ENCODE assay signal across 8 cellular contexts in the genomic region with DNA sequence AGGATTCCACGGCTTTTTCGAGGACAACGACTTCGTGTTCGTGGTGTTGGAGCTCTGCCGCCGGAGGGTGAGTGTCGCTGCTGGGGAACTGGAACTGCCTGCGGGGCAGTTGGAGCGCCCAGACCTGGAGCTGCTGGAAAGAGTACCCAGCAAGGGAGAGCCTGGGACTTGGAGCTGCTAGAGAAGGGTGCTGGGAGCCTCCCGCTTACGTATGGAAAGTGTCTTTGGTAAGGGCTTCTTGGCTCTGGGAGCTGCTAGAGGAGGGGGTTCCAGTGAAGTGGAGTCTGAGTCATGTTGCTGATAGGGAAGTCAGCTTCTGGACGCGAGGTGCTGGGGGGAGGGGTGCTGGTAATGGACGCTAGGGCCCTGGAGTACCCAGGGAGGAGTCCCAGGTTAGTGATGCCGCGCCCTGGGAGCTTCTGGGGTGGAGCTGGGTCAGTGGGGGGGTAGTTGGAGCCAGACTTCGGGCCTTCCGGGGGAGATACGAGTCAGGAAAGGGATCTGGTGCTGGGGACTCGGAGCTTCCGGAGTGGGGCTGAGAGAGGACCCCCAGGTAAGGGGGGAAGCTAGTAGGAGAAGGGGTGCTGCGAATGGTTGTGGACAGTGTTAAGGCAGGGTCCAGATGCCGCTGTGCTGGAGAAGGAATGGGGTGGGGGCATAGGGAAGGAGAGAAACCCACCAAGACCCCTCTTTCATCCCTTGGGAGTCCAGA. TPM values are rescaled to one million over a fixed set of nuclear protein-coding genes. Genes with fewer than 3 reads are reported as not detected.
DNase-seq lines count a peak whose midpoint lies in the region; ATAC-seq, FAIRE-seq and TF ChIP-seq lines count a peak whose summit lies in the region.

No MANE protein-coding gene starts in this region.

- intact Hi-C loops in GM12878 (cut with micrococcal nuclease; ENCODE audit: unreplicated experiment) (loop anchor here (5.0 kb wide), 1 partner anchor 37 kb away; a partner anchor contains a TSS), lower leg skin (cut with DNase I; ENCODE audit: low total_unique reads) (no loop called here), uterus (cut with DNase I; ENCODE audit: low total_unique reads) (no loop called here)

- in situ Hi-C loops in GM12878 (cut with MboI): no loop called here

- TF ChIP-seq POLR2A in GM12878 (IDR thresholded peaks at IDR 0.05; ENCODE audit: low read depth, low read length) (peak; percentile 3; the same call in 1 of the 2 replicates), lower leg skin (IDR thresholded peaks at IDR 0.05) (no peak), uterus (IDR thresholded peaks at IDR 0.05) (no peak)

- BruUV-seq in GM12878 (replicated peaks; lab: Mats Ljungman, UMichigan): no TSS peak

- peak overlapping the region; percentile 85 for H3K27ac ChIP-seq in GM12878 (ENCODE audit: control insufficient read depth, insufficient read depth)
- no peak overlapping the region for H3K27ac ChIP-seq in uterus

- peak overlapping the region; percentile 94 for H3K4me2 ChIP-seq in GM12878 (ENCODE audit: control insufficient read depth, insufficient read depth)

- POLR2A ChIA-PET in GM12878 (lab: Charles Lee): interaction anchor here (0.6 to 1.1 kb wide), 4 partner anchors 9 to 257 kb away, joined by 3 to 4 read pairs (median 4); no protein-coding TSS in a partner anchor

- peaks cover 42% of the 10 kb centered on the region for H3K79me2 ChIP-seq in GM12878 (ENCODE audit: control insufficient read depth, insufficient read depth, low read length)

- H3K9me3 ChIP-seq in GM12878 (replicated peaks; ENCODE audit: control insufficient read depth, insufficient read depth, low read length) (no peaks in the 10 kb centered on the region), uterus (no peaks in the 10 kb centered on the region)

- H3K9ac ChIP-seq in GM12878 (ENCODE audit: control insufficient read depth, insufficient read depth, low read length): peak overlapping the region; percentile 93

- no peak for FAIRE-seq in GM12878 (lab: Jason Lieb, UNC)

- RAD21 ChIA-PET in GM12878 (lab: Charles Lee; ENCODE audit: unreplicated experiment): interaction anchor here (0.7 to 2.0 kb wide), 6 partner anchors 28 to 309 kb away, joined by 3 to 6 read pairs (median 4); no protein-coding TSS in a partner anchor

- no peaks in the 10 kb centered on the region; the same call in 1 of the 2 replicates for H4K20me1 ChIP-seq in GM12878 (ENCODE audit: control insufficient read depth, insufficient read depth)

- peak; percentile 19 for ATAC-seq in GM19455 (IDR thresholded peaks at IDR 0.05; ENCODE audit: unreplicated experiment)
- ATAC-seq in GM12878: peak; percentile 56
- ATAC-seq in GM21737 (IDR thresholded peaks at IDR 0.05; ENCODE audit: unreplicated experiment): no peak

- DNase-seq in CD1c-positive myeloid dendritic cell (ENCODE audit: extremely low spot score) (peak; percentile 61), NOMO-1 treated with DMSO at 0.1 percent for 48 hours (lab: John Stamatoyannopoulos, UW; ENCODE audit: unreplicated experiment) (peak; percentile 64), GM12878 (ENCODE audit: low read depth, low spot score) (no peak), lower leg skin (ENCODE audit: low spot score in 2 of 2) (peak in 1 of 2 donors; percentile 83), uterus (no peak), midbrain (lab: John Stamatoyannopoulos, UW) (no peak)

- H3K4me3 ChIP-seq in GM12878 (peak overlapping the region; percentile 97), lower leg skin (ENCODE audit: low read depth, poor library complexity, severe bottlenecking) (peak overlapping the region; percentile 19), uterus (peak overlapping the region; percentile 38 to 39)

- H3K27me3 ChIP-seq in GM12878 (replicated peaks in 1 of 2; ENCODE audit: control insufficient read depth in 2 of 2, insufficient read depth in 2 of 2, low read length in 1 of 2): no peaks in the 10 kb centered on the region
- H3K27me3 ChIP-seq in uterus: no peaks in the 10 kb centered on the region

- TF ChIP-seq CTCF in GM12878 (IDR thresholded peaks at IDR 0.05 in 2 of 3, conservative IDR thresholded peaks at IDR 0.05 in 1 of 3; ENCODE audit: control insufficient read depth in 2 of 3, extremely low read depth in 1 of 3, insufficient read depth in 1 of 3, low read depth in 3 of 3, low read length in 3 of 3) (no peak), lower leg skin (IDR thresholded peaks at IDR 0.05) (no peak), uterus (IDR thresholded peaks at IDR 0.05) (no peak)

- no peak for TF ChIP-seq RAD21 in GM12878 (IDR thresholded peaks at IDR 0.05; ENCODE audit: insufficient read depth, low read depth, low read length)

- CTCF ChIA-PET in GM12878 (lab: Yijun Ruan, JAX): interaction anchor here (0.6 to 4.5 kb wide), 6 partner anchors 12 to 211 kb away, joined by 3 to 26 read pairs (median 4); no protein-coding TSS in a partner anchor

- H3K36me3 ChIP-seq in GM12878 (ENCODE audit: control insufficient read depth in 2 of 2, insufficient read depth in 2 of 2, low read length in 1 of 2): peaks cover 18 to 24% of the 10 kb centered on the region in 2 experiments
- no peaks in the 10 kb centered on the region for H3K36me3 ChIP-seq in uterus

- no peak for TF ChIP-seq EP300 in GM12878 (IDR thresholded peaks at IDR 0.05; ENCODE audit: borderline replicate concordance in 1 of 2, control insufficient read depth in 1 of 2, low read depth in 2 of 2, low read length in 2 of 2)

- SMC1A ChIA-PET in GM12878 (lab: Charles Lee; ENCODE audit: uncharacterized antibody, unreplicated experiment): interaction anchor here (0.6 to 1.5 kb wide), 5 partner anchors 27 to 126 kb away, joined by 3 to 4 read pairs (median 3); a partner anchor contains a TSS

- 5% methylated on average over 24 of the region's 24 CpGs for WGBS in GM12878 (ENCODE audit: insufficient coverage, insufficient replicate concordance, low lambda C conversion rate, missing lambda C conversion rate)
- WGBS in lower leg skin, 2 donors: 11 to 12% methylated on average over 24 of the region's 24 CpGs

- H3K4me1 ChIP-seq in GM12878 (ENCODE audit: control insufficient read depth, insufficient read depth, low read length): peaks cover 14% of the 10 kb centered on the region
- no peaks in the 10 kb centered on the region for H3K4me1 ChIP-seq in uterus

- peak overlapping the region; percentile 46 for H2AFZ ChIP-seq in GM12878 (ENCODE audit: control insufficient read depth, low read depth, low read length)

RNA-seq across cellular contexts. Expression of a gene that starts 0.7 kb away (rescaled TPM):
- 30.3 and 31.3 TPM in 2 replicates for total RNA-seq in GM12878 (2013; cell fraction: nucleolus; rRNA removed)
- total RNA-seq in GM12878 (2014; rRNA removed) (67.2 and 79.9 TPM in 2 replicates), GM12878 (2014; rRNA removed; fragmentation: Illumina TruSeq; extraction: Trizol) (23.4 and 27.3 TPM in 2 replicates), GM12878 (2021) (120 and 124 TPM in 2 replicates), lower leg skin (1 to 10 TPM; 2.4 to 5.9 (median 4.4) TPM), uterus (10 to 100 TPM in 1 of 4 donors, 1 to 10 TPM in 2, not detected in 1; 3.4 to 10.7 (median 4.4) TPM)
- polyA plus RNA-seq in GM12878 (2011; ENCODE audit: low read depth): 34.9 TPM
- polyA plus RNA-seq in GM12878 (2011; rRNA removed) (31.1 and 59.2 TPM in 2 replicates), GM12878 (2014; fragmentation: Illumina TruSeq; extraction: Trizol) (145 and 189 TPM in 2 replicates), GM12878 (2014; fragmentation: Nextera tagmentation; extraction: Ambion mirVana) (10 to 100 TPM; 11.3 to 19.5 TPM), GM12878 (2014; rRNA removed) (89.2 and 107 TPM in 2 replicates), GM12878 (2016; fragmentation: Nextera tagmentation; extraction: Ambion mirVana) (100 to 1,000 TPM; 184 to 191 TPM)
- polyA plus RNA-seq in GM12878 (2011; cell fraction: cytosol; rRNA removed): 130 and 143 TPM in 2 replicates
- 110 and 138 TPM in 2 replicates for polyA plus RNA-seq in GM12878 (2011; cell fraction: nucleus; rRNA removed)
- 57.2 and 62.7 TPM in 2 replicates for polyA plus RNA-seq in GM12878 (2012)
- polyA minus RNA-seq in GM12878 (2011; rRNA and poly(A)+ RNA removed): 91.2 and 129 TPM in 2 replicates
- 66.0 and 72.7 TPM in 2 replicates for polyA minus RNA-seq in GM12878 (2011; cell fraction: cytosol; rRNA and poly(A)+ RNA removed)
- polyA minus RNA-seq in GM12878 (2011; cell fraction: nucleus; rRNA and poly(A)+ RNA removed): 30.6 and 52.5 TPM in 2 replicates

RNA-seq across cellular contexts. Expression of a gene that starts 33.6 kb away (rescaled TPM):
- not detected in 2 replicates for total RNA-seq in GM12878 (2013; cell fraction: nucleolus; rRNA removed)
- total RNA-seq in GM12878 (2014; rRNA removed) (0.51 and 0.71 TPM in 2 replicates), GM12878 (2014; rRNA removed; fragmentation: Illumina TruSeq; extraction: Trizol) (0.09 and 0.36 TPM in 2 replicates), GM12878 (2021) (0.11 and 0.95 TPM in 2 replicates), lower leg skin (1 to 10 TPM in 1 of 4 donors, under 1 TPM in 3; 0.25 to 2.4 (median 0.49) TPM), uterus (under 1 TPM in 3 of 4 donors, not detected in 1; 0.14 to 0.59 (median 0.26) TPM)
- polyA plus RNA-seq in GM12878 (2011; ENCODE audit: low read depth): not detected
- polyA plus RNA-seq in GM12878 (2011; rRNA removed) (0.14 TPM in 1 of 2 replicates, not detected in the other), GM12878 (2014; fragmentation: Illumina TruSeq; extraction: Trizol) (not detected in 2 replicates), GM12878 (2014; fragmentation: Nextera tagmentation; extraction: Ambion mirVana) (not detected), GM12878 (2014; rRNA removed) (0.46 TPM in 1 of 2 replicates, not detected in the other), GM12878 (2016; fragmentation: Nextera tagmentation; extraction: Ambion mirVana) (under 1 TPM in 1 of 2 experiments, not detected in 1; 0.06 TPM)
- not detected in 2 replicates for polyA plus RNA-seq in GM12878 (2011; cell fraction: cytosol; rRNA removed)
- polyA plus RNA-seq in GM12878 (2011; cell fraction: nucleus; rRNA removed): not detected in 2 replicates
- polyA plus RNA-seq in GM12878 (2012): not detected in 2 replicates
- polyA minus RNA-seq in GM12878 (2011; rRNA and poly(A)+ RNA removed): 0.80 TPM in 1 of 2 replicates, not detected in the other
- polyA minus RNA-seq in GM12878 (2011; cell fraction: cytosol; rRNA and poly(A)+ RNA removed): not detected in 2 replicates
- 1.6 and 8.3 TPM in 2 replicates for polyA minus RNA-seq in GM12878 (2011; cell fraction: nucleus; rRNA and poly(A)+ RNA removed)

RNA-seq across cellular contexts. Expression of a gene that starts 38.2 kb away (rescaled TPM):
- 94.9 and 104 TPM in 2 replicates for total RNA-seq in GM12878 (2013; cell fraction: nucleolus; rRNA removed)
- total RNA-seq in GM12878 (2014; rRNA removed) (49.1 and 61.9 TPM in 2 replicates), GM12878 (2014; rRNA removed; fragmentation: Illumina TruSeq; extraction: Trizol) (66.6 and 69.3 TPM in 2 replicates), GM12878 (2021) (84.7 and 86.6 TPM in 2 replicates), lower leg skin (10 to 100 TPM; 37.4 to 54.0 (median 46.7) TPM), uterus (10 to 100 TPM in 3 of 4 donors, 1 to 10 TPM in 1; 5.6 to 67.2 (median 27.9) TPM)
- polyA plus RNA-seq in GM12878 (2011; ENCODE audit: low read depth): 108 TPM
- polyA plus RNA-seq in GM12878 (2011; rRNA removed) (153 and 159 TPM in 2 replicates), GM12878 (2014; fragmentation: Illumina TruSeq; extraction: Trizol) (97.1 and 108 TPM in 2 replicates), GM12878 (2014; fragmentation: Nextera tagmentation; extraction: Ambion mirVana) (10 to 100 TPM; 69.2 to 72.5 TPM), GM12878 (2014; rRNA removed) (66.4 and 76.2 TPM in 2 replicates), GM12878 (2016; fragmentation: Nextera tagmentation; extraction: Ambion mirVana) (100 to 1,000 TPM; 123 to 126 TPM)
- 62.3 and 76.7 TPM in 2 replicates for polyA plus RNA-seq in GM12878 (2011; cell fraction: cytosol; rRNA removed)
- 77.1 and 78.1 TPM in 2 replicates for polyA plus RNA-seq in GM12878 (2011; cell fraction: nucleus; rRNA removed)
- polyA plus RNA-seq in GM12878 (2012): 64.4 and 78.0 TPM in 2 replicates
- polyA minus RNA-seq in GM12878 (2011; rRNA and poly(A)+ RNA removed): 97.7 and 177 TPM in 2 replicates
- 19.9 and 30.1 TPM in 2 replicates for polyA minus RNA-seq in GM12878 (2011; cell fraction: cytosol; rRNA and poly(A)+ RNA removed)
- 23.0 and 29.5 TPM in 2 replicates for polyA minus RNA-seq in GM12878 (2011; cell fraction: nucleus; rRNA and poly(A)+ RNA removed)

RNA-seq across cellular contexts. Expression of a gene that starts 38.3 kb away (rescaled TPM):
- 46.5 and 51.4 TPM in 2 replicates for total RNA-seq in GM12878 (2013; cell fraction: nucleolus; rRNA removed)
- total RNA-seq in GM12878 (2014; rRNA removed) (15.8 and 18.0 TPM in 2 replicates), GM12878 (2014; rRNA removed; fragmentation: Illumina TruSeq; extraction: Trizol) (23.4 and 23.8 TPM in 2 replicates), GM12878 (2021) (17.1 and 17.3 TPM in 2 replicates), lower leg skin (10 to 100 TPM; 10.9 to 16.3 (median 13.0) TPM), uterus (10 to 100 TPM in 2 of 4 donors, 1 to 10 TPM in 2; 1.5 to 11.3 (median 6.5) TPM)
- polyA plus RNA-seq in GM12878 (2011; ENCODE audit: low read depth): 15.2 TPM
- polyA plus RNA-seq in GM12878 (2011; rRNA removed) (12.4 and 18.8 TPM in 2 replicates), GM12878 (2014; fragmentation: Illumina TruSeq; extraction: Trizol) (18.7 and 22.6 TPM in 2 replicates), GM12878 (2014; fragmentation: Nextera tagmentation; extraction: Ambion mirVana) (10 to 100 TPM in 1 of 2 experiments, 1 to 10 TPM in 1; 9.2 to 15.1 TPM), GM12878 (2014; rRNA removed) (12.2 and 17.8 TPM in 2 replicates), GM12878 (2016; fragmentation: Nextera tagmentation; extraction: Ambion mirVana) (10 to 100 TPM; 22.4 to 24.6 TPM)
- polyA plus RNA-seq in GM12878 (2011; cell fraction: cytosol; rRNA removed): 6.7 and 7.9 TPM in 2 replicates
- 7.9 and 10.9 TPM in 2 replicates for polyA plus RNA-seq in GM12878 (2011; cell fraction: nucleus; rRNA removed)
- polyA plus RNA-seq in GM12878 (2012): 11.0 and 12.7 TPM in 2 replicates
- 14.9 and 16.9 TPM in 2 replicates for polyA minus RNA-seq in GM12878 (2011; rRNA and poly(A)+ RNA removed)
- polyA minus RNA-seq in GM12878 (2011; cell fraction: cytosol; rRNA and poly(A)+ RNA removed): 7.5 and 8.0 TPM in 2 replicates
- polyA minus RNA-seq in GM12878 (2011; cell fraction: nucleus; rRNA and poly(A)+ RNA removed): 12.9 and 24.2 TPM in 2 replicates

Comparison
In these comparisons a context has a peak if more than half of its experiments do, and no peak if none do; other contexts are left out.
1. DNase-seq: peak in CD1c-positive myeloid dendritic cell (single experiment) and NOMO-1 treated with DMSO at 0.1 percent for 48 hours (single experiment); none in GM12878 (single experiment), uterus (0 of 2) and midbrain (single experiment).
2. H3K4me3 ChIP-seq: peak in every context shown above with its lines; median percentile 97 in GM12878; 38 in uterus; 19 in lower leg skin.